In the genomic region with DNA sequence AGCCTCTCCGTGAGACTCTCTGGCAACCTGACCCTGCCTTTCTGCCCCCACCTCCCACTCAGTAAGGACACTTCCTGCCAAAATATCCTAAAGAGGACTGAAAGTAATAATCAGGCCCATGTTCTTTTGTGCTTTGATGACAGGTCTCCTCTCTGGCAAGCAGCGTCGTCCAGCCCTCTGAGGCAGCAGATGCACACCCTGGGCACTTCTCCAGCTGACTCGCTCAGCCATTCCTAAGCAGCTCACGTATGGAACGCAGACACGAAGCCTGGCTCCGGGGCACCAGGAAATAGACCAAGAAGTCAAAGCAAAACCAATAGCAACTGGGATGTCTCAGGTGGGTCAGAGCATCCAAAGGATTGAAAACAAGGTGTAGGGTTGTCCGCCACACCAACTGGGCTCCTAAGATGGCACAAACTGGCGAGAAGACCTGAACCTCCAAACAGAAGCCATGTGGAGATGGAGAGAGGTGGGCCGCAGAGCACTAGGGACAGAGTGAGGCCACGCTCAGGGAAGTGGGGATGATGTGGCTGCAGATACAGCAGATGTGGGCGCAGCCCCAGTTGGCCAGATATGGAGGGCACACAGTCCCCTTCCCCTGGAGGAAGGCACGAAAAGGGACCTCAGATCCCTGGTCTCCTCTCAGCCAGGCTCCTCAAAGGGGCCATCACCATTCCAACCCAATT, we compare ENCODE assay signal across 9 cellular contexts. TPM values are rescaled to one million over a fixed set of nuclear protein-coding genes. Genes with fewer than 3 reads are reported as not detected.
A peak's percentile ranks its signal among the peaks of the same experiment; 100 is the strongest.
DNase-seq lines count a peak whose midpoint lies in the region; ATAC-seq, FAIRE-seq and TF ChIP-seq lines count a peak whose summit lies in the region.
"Had no signal": no experiment of that assay in that cellular context is flagged by ENCODE, and none has a peak within 500 bp of the region (broad histone marks: within the 10 kb centered on the region; RNA-seq: fewer than 3 reads in every experiment).

No MANE protein-coding gene starts in this region.

- dilution Hi-C loops in keratinocyte (cut with MboI; ENCODE audit: extremely low pct_ligation_motif_present, low sequenced_read_pairs): no loop called here

- H3K9me3 Mint-ChIP-seq in activated T-helper 2 cell treated with anti-CD3 and anti-CD28 coated beads, Interferon-gamma antibody, Interleukin-2, Interleukin-4, amounts not matched to agents 10 μg/mL and 5 μg/mL and 100 μg/mL, durations not matched to agents 14 hours and 24 hours and 36 hours: no peaks in the 10 kb centered on the region
- H3K9me3 Mint-ChIP-seq in GM23338: no peaks in the 10 kb centered on the region; the same call in 2 of the 3 replicates

- no peak for ATAC-seq in left ventricle myocardium superior
- no peak for ATAC-seq in right cardiac atrium
- ATAC-seq in GM23338: no peak
- no peak for ATAC-seq in GM18498 (IDR thresholded peaks at IDR 0.05; ENCODE audit: unreplicated experiment)

- WGBS in right cardiac atrium: 64% methylated on average over 14 of the region's 14 CpGs
- 56 to 58% methylated on average over 14 of the region's 14 CpGs for WGBS in lower leg skin, 2 donors

- H3K4me3 Mint-ChIP-seq in activated T-helper 2 cell treated with anti-CD3 and anti-CD28 coated beads, Interferon-gamma antibody, Interleukin-2, Interleukin-4, amounts not matched to agents 10 μg/mL and 5 μg/mL and 100 μg/mL, durations not matched to agents 14 hours and 24 hours and 36 hours (ENCODE audit: low read depth): peak overlapping the region; percentile 20
- H3K4me3 Mint-ChIP-seq in GM23338: no peak overlapping the region

- H3K79me2 ChIP-seq in keratinocyte (ENCODE audit: control insufficient read depth, insufficient read depth, low read length) (no peaks in the 10 kb centered on the region), GM23338 (replicated peaks; ENCODE audit: insufficient read depth) (peaks cover 5% of the 10 kb centered on the region; the same call in 1 of the 2 replicates)

- H3K4me1 ChIP-seq in right cardiac atrium (ENCODE audit: control insufficient read depth, insufficient read depth, low read length): no peaks in the 10 kb centered on the region
- no peaks in the 10 kb centered on the region for H3K4me1 ChIP-seq in keratinocyte (ENCODE audit: control insufficient read depth, extremely low read depth, insufficient read depth, low read length)
- peaks cover 34% of the 10 kb centered on the region for H3K4me1 ChIP-seq in vagina
- H3K4me1 ChIP-seq in GM23338 (ENCODE audit: insufficient read depth): peaks cover 16% of the 10 kb centered on the region

- H3K4me3 ChIP-seq in right cardiac atrium (ENCODE audit: low read length) (no peak overlapping the region), keratinocyte (ENCODE audit: control insufficient read depth in 2 of 3, extremely low read depth in 1 of 3, insufficient read depth in 2 of 3, low read depth in 1 of 3, low read length in 3 of 3) (no peak overlapping the region), vagina (no peak overlapping the region), GM23338 (no peak overlapping the region), lower leg skin (ENCODE audit: low read depth, poor library complexity, severe bottlenecking) (no peak overlapping the region)

- TF ChIP-seq POLR2A in vagina (IDR thresholded peaks at IDR 0.05) (no peak), lower leg skin (IDR thresholded peaks at IDR 0.05) (no peak)

- H2AFZ ChIP-seq in keratinocyte (ENCODE audit: control insufficient read depth, low read length): no peak overlapping the region
- no peak overlapping the region for H2AFZ ChIP-seq in GM23338

- H3K9me3 ChIP-seq in right cardiac atrium (ENCODE audit: control insufficient read depth, low read length) (no peaks in the 10 kb centered on the region), keratinocyte (ENCODE audit: control insufficient read depth, low read depth, low read length) (no peaks in the 10 kb centered on the region), vagina (no peaks in the 10 kb centered on the region)
- H3K9me3 ChIP-seq: tibial artery had no signal

- H4K20me1 ChIP-seq in keratinocyte (ENCODE audit: control insufficient read depth, extremely low read depth, insufficient read depth, low read length) (peaks cover 2% of the 10 kb centered on the region), GM23338 (replicated peaks; ENCODE audit: insufficient read depth) (peaks cover 7% of the 10 kb centered on the region; the same call in 1 of the 2 replicates)

- no peak overlapping the region for H3K4me2 ChIP-seq in keratinocyte (ENCODE audit: control insufficient read depth, extremely low read depth, insufficient read depth, low read depth, low read length)
- H3K4me2 ChIP-seq in GM23338: no peak overlapping the region

- no peak overlapping the region for H3K9ac ChIP-seq in keratinocyte (ENCODE audit: control insufficient read depth, extremely low read depth, insufficient read depth, low read length)

- no peaks in the 10 kb centered on the region for H3K9me1 ChIP-seq in keratinocyte (ENCODE audit: control insufficient read depth, extremely low read depth, insufficient read depth, low read length)

- peak; percentile 57 for DNase-seq in left ventricle myocardium superior
- DNase-seq in right cardiac atrium: no peak
- no peak for DNase-seq in activated T-helper 2 cell treated with anti-CD3 and anti-CD28 coated beads, Interferon-gamma antibody, Interleukin-2, Interleukin-4, amounts not matched to agents 10 μg/mL and 5 μg/mL and 100 μg/mL, durations not matched to agents 14 hours and 24 hours and 36 hours (ENCODE audit: low spot score)
- no peak for DNase-seq in keratinocyte (ENCODE audit: low read depth, low spot score)
- no peak for DNase-seq in vagina (ENCODE audit: extremely low spot score in 2 of 2)
- DNase-seq in GM23338 (ENCODE audit: low spot score): no peak
- DNase-seq in lower leg skin (ENCODE audit: low spot score in 2 of 2): no peak

- H3K4me1 Mint-ChIP-seq in activated T-helper 2 cell treated with anti-CD3 and anti-CD28 coated beads, Interferon-gamma antibody, Interleukin-2, Interleukin-4, amounts not matched to agents 10 μg/mL and 5 μg/mL and 100 μg/mL, durations not matched to agents 14 hours and 24 hours and 36 hours (ENCODE audit: low read depth): peaks cover 20% of the 10 kb centered on the region
- H3K4me1 Mint-ChIP-seq in GM23338: peaks cover 19% of the 10 kb centered on the region

- 0 out of 2 replicates have a peak, but pooled peaks cover 4% of the 10 kb centered on the region for H3K9me2 ChIP-seq in GM23338 (ENCODE audit: insufficient read depth)

- H3K27ac Mint-ChIP-seq in activated T-helper 2 cell treated with anti-CD3 and anti-CD28 coated beads, Interferon-gamma antibody, Interleukin-2, Interleukin-4, amounts not matched to agents 10 μg/mL and 5 μg/mL and 100 μg/mL, durations not matched to agents 14 hours and 24 hours and 36 hours: no peak overlapping the region
- H3K27ac Mint-ChIP-seq in GM23338: no peak overlapping the region

- FAIRE-seq in keratinocyte (lab: Jason Lieb, UNC): peak; percentile 9

- H3K27me3 ChIP-seq in right cardiac atrium (ENCODE audit: control insufficient read depth, insufficient read depth) (no peaks in the 10 kb centered on the region), keratinocyte (ENCODE audit: control insufficient read depth, extremely low read depth, insufficient read depth, low read length) (peaks cover 46% of the 10 kb centered on the region), vagina (no peaks in the 10 kb centered on the region), GM23338 (ENCODE audit: insufficient read depth) (peaks cover 19% of the 10 kb centered on the region)
- H3K27me3 ChIP-seq: tibial artery had no signal

- H3K36me3 ChIP-seq in keratinocyte (ENCODE audit: control insufficient read depth in 2 of 2, extremely low read depth in 1 of 2, insufficient read depth in 2 of 2, low read length in 2 of 2) (no peaks in the 10 kb centered on the region), vagina (no peaks in the 10 kb centered on the region), GM23338 (ENCODE audit: insufficient read depth) (no peaks in the 10 kb centered on the region)
- H3K36me3 ChIP-seq: tibial artery had no signal

- peaks cover 49% of the 10 kb centered on the region for H3K36me3 Mint-ChIP-seq in activated T-helper 2 cell treated with anti-CD3 and anti-CD28 coated beads, Interferon-gamma antibody, Interleukin-2, Interleukin-4, amounts not matched to agents 10 μg/mL and 5 μg/mL and 100 μg/mL, durations not matched to agents 14 hours and 24 hours and 36 hours (ENCODE audit: low read depth)
- peaks cover 8% of the 10 kb centered on the region for H3K36me3 Mint-ChIP-seq in GM23338 (ENCODE audit: low read depth)

- H3F3A ChIP-seq in GM23338 (replicated peaks; ENCODE audit: low read depth): 0 out of 2 replicates have a peak, but pooled peaks cover 5% of the 10 kb centered on the region

- TF ChIP-seq CTCF in keratinocyte (optimal IDR thresholded peaks at IDR 0.05 in 1 of 3, IDR thresholded peaks at IDR 0.05 in 1 of 3, conservative IDR thresholded peaks at IDR 0.05 in 1 of 3; ENCODE audit: extremely low read depth in 1 of 3, insufficient read depth in 2 of 3, low read length in 3 of 3) (no peak), vagina (IDR thresholded peaks at IDR 0.05) (no peak), GM23338 (conservative IDR thresholded peaks at IDR 0.05; ENCODE audit: low read depth in 2 of 2) (no peak), lower leg skin (IDR thresholded peaks at IDR 0.05) (no peak)

- intact Hi-C loops in left ventricle myocardium superior (cut with micrococcal nuclease) (no loop called here), right cardiac atrium (cut with DNase I) (no loop called here), vagina (cut with DNase I) (no loop called here), lower leg skin (cut with DNase I; ENCODE audit: low total_unique reads) (no loop called here)
- intact Hi-C loops in activated T-helper 2 cell treated with anti-CD3 and anti-CD28 coated beads, Interferon-gamma antibody, Interleukin-2, Interleukin-4, amounts not matched to agents 10 μg/mL and 5 μg/mL and 100 μg/mL, durations not matched to agents 14 hours and 24 hours and 36 hours (cut with micrococcal nuclease): no loop called here

- no peaks in the 10 kb centered on the region for H3K27me3 Mint-ChIP-seq in activated T-helper 2 cell treated with anti-CD3 and anti-CD28 coated beads, Interferon-gamma antibody, Interleukin-2, Interleukin-4, amounts not matched to agents 10 μg/mL and 5 μg/mL and 100 μg/mL, durations not matched to agents 14 hours and 24 hours and 36 hours (ENCODE audit: low read depth)
- H3K27me3 Mint-ChIP-seq in GM23338 (ENCODE audit: insufficient read depth, low read depth, poor library complexity): peaks cover 12% of the 10 kb centered on the region

- H3K27ac ChIP-seq in right cardiac atrium (ENCODE audit: low read length) (no peak overlapping the region), keratinocyte (ENCODE audit: control insufficient read depth, insufficient read depth, low read length) (no peak overlapping the region), vagina (peak overlapping the region; percentile 39), GM23338 (ENCODE audit: low read depth) (no peak overlapping the region)
- H3K27ac ChIP-seq: tibial artery had no signal

RNA-seq across cellular contexts. Expression of gene RASSF2, which starts 2.4 kb away (rescaled TPM):
- total RNA-seq in left ventricle myocardium superior (3.7 TPM), right cardiac atrium (1 to 10 TPM; 5.0 to 8.6 (median 7.1) TPM), vagina (9.3 TPM), lower leg skin (1 to 10 TPM; 2.9 to 6.7 (median 3.8) TPM)
- polyA plus RNA-seq in right cardiac atrium (2.1 TPM), keratinocyte (0.01 to 0.04 TPM (median 0.02 TPM) in 3 replicates), GM23338 (2016; fragmentation: Nextera tagmentation; extraction: Ambion mirVana) (1.9 and 2.1 TPM in 2 replicates)
- 40.1 and 40.4 TPM in 2 replicates for total RNA-seq in activated T-helper 2 cell treated with anti-CD3 and anti-CD28 coated beads, Interferon-gamma antibody, Interleukin-2, Interleukin-4, amounts not matched to agents 10 μg/mL and 5 μg/mL and 100 μg/mL, durations not matched to agents 14 hours and 24 hours and 36 hours
- polyA plus RNA-seq in keratinocyte (2011; ENCODE audit: low read depth): not detected
- not detected in 2 replicates for polyA plus RNA-seq in keratinocyte (2011; cell fraction: cytosol; rRNA removed)
- polyA plus RNA-seq in keratinocyte (2011; cell fraction: nucleus; rRNA removed): 0.09 TPM in 2 replicates
- 0.04 TPM in 1 of 2 replicates, not detected in the other for polyA plus RNA-seq in keratinocyte (2012; ENCODE audit: low replicate concordance)
- polyA minus RNA-seq in keratinocyte: not detected in 3 replicates
- not detected for polyA minus RNA-seq in keratinocyte (2011; cell fraction: cytosol; rRNA and poly(A)+ RNA removed)
- 0.16 TPM in 1 of 2 replicates, not detected in the other for polyA minus RNA-seq in keratinocyte (2011; cell fraction: nucleus; rRNA and poly(A)+ RNA removed)
- 10.0 and 10.5 TPM in 2 replicates for total RNA-seq in GM23338 (2014; rRNA removed; shearing (Covaris generic))
